Comparison of ENCODE assay signal across 28 cellular contexts in the genomic region with DNA sequence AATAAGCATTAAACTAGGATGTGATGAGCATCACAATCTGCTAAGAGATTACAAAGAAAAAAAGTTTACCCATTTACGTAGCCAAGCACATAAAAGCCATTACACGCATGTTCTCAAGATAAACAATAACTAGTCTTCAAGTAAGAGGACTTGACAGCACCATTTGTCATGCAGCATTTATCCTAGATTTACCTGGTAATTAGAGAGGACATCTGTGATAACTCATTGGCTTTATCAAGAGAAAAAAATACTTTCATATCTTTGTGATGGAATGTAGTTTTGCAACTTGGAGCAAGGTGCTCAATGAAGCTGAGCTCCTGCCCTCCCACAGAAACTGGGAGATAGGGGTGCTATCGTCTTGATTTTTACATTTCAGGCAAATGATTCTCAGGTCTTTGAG.
"Had no signal": no experiment of that assay in that cellular context is flagged by ENCODE, and none has a peak within 500 bp of the region (broad histone marks: within the 10 kb centered on the region; RNA-seq: fewer than 3 reads in every experiment).

No MANE protein-coding gene starts in this region.

- H3K36me3 ChIP-seq: adrenal gland, ascending aorta, esophagus muscularis mucosa, gastrocnemius medialis, heart left ventricle had no signal

- H3K4me3 ChIP-seq: adrenal gland, ascending aorta, esophagus muscularis mucosa, gastrocnemius medialis, heart left ventricle had no signal

- DNase-seq: activated CD4-positive, alpha-beta memory T cell treated with anti-CD3 and anti-CD28 coated beads for 36 hours; activated CD4-positive, alpha-beta T cell treated with anti-CD3 and anti-CD28 coated beads for 36 hours; activated CD4-positive, alpha-beta T cell treated with anti-CD3 and anti-CD28 coated beads, Interleukin-2, amount 10 ng/mL, durations not matched to agents 24 days and 14 days; activated CD4-positive, CD25-positive, alpha-beta regulatory T cell; activated CD4-positive, CD25-positive, alpha-beta regulatory T cell treated with anti-CD3 and anti-CD28 coated beads, Interleukin-2, amount 50 U/mL, for 72 hours; activated CD8-positive, alpha-beta memory T cell treated with anti-CD3 and anti-CD28 coated beads, Interleukin-2, amount 10 ng/mL, durations not matched to agents 7 days and 5 days; activated CD8-positive, alpha-beta memory T cell treated with anti-CD3 and anti-CD28 coated beads, Interleukin-2, amount 50 U/mL, for 4 hours; activated CD8-positive, alpha-beta T cell treated with anti-CD3 and anti-CD28 coated beads, Interleukin-2, amount 10 ng/mL, durations not matched to agents 7 days and 5 days; activated effector memory CD4-positive, alpha-beta T cell treated with anti-CD3 and anti-CD28 coated beads, Interleukin-2, amount 50 U/mL, for 16 hours; activated naive CD4-positive, alpha-beta T cell treated with anti-CD3 and anti-CD28 coated beads for 36 hours; activated naive CD8-positive, alpha-beta T cell treated with anti-CD3 and anti-CD28 coated beads for 36 hours; activated naive CD8-positive, alpha-beta T cell treated with anti-CD3 and anti-CD28 coated beads, Interleukin-2, amount 50 U/mL, for 24 hours; activated T-cell treated with anti-CD3 and anti-CD28 coated beads, Interleukin-2, amount 50 U/mL, for 1 hour; activated T-cell treated with anti-CD3 and anti-CD28 coated beads, Interleukin-2, amount 50 U/mL, for 48 hours; adrenal gland; caudate nucleus; cortex of kidney; dermis blood vessel endothelial cell; effector CD4-positive, alpha-beta T cell; effector memory CD8-positive, alpha-beta T cell; foreskin keratinocyte; gastrocnemius medialis; glutamatergic neuron; heart left ventricle; T-helper 1 cell; T-helper 17 cell had no signal

- H3K9me3 ChIP-seq: adrenal gland, ascending aorta, esophagus muscularis mucosa, gastrocnemius medialis, heart left ventricle had no signal

- H3K27me3 ChIP-seq: adrenal gland, ascending aorta, esophagus muscularis mucosa, foreskin keratinocyte, gastrocnemius medialis, heart left ventricle had no signal

- H3K27ac ChIP-seq: adrenal gland, ascending aorta, esophagus muscularis mucosa, foreskin keratinocyte, gastrocnemius medialis, heart left ventricle had no signal

- H3K4me1 ChIP-seq: adrenal gland, ascending aorta, esophagus muscularis mucosa, foreskin keratinocyte, gastrocnemius medialis, heart left ventricle had no signal
